ENCODE assay signal across 1 cellular context in genomic region chr3:156321934-156322333, GRCh38.
TF ChIP-seq lines count a peak whose summit lies in the region.

No MANE protein-coding gene starts in this region.

TF ChIP-seq in GM23338, 12 proteins besides CTCF, POLR2A, EP300 and RAD21 (continued from another document):
- TF ChIP-seq EZH2 (IDR thresholded peaks at IDR 0.05; ENCODE audit: low read depth, unreplicated experiment) (no peak), NANOG (IDR thresholded peaks at IDR 0.05; ENCODE audit: borderline replicate concordance) (no peak), STAT1 (IDR thresholded peaks at IDR 0.05; ENCODE audit: unreplicated experiment) (no peak), REST (IDR thresholded peaks at IDR 0.05; ENCODE audit: unreplicated experiment) (no peak), POLR2AphosphoS5 (IDR thresholded peaks at IDR 0.05; ENCODE audit: low read depth) (no peak)
